In genomic region chr2:36597532-36598377, GRCh38 we compare ENCODE assay signal across 8 cellular contexts. TPM values are rescaled to one million over a fixed set of nuclear protein-coding genes. Genes with fewer than 3 reads are reported as not detected.
A peak's percentile ranks its signal among the peaks of the same experiment; 100 is the strongest.
DNase-seq lines count a peak whose midpoint lies in the region; ATAC-seq and TF ChIP-seq lines count a peak whose summit lies in the region.

Gene FEZ2 (minus strand): TSS chr2:36598168. CDS start chr2:36598142, 26 bp downstream.

- peaks cover 22% of the 10 kb centered on the region for H3K4me1 Mint-ChIP-seq in activated T-helper 2 cell treated with anti-CD3 and anti-CD28 coated beads, Interferon-gamma antibody, Interleukin-2, Interleukin-4, amounts not matched to agents 10 μg/mL and 5 μg/mL and 100 μg/mL, durations not matched to agents 14 hours and 24 hours and 36 hours (ENCODE audit: low read depth)
- peaks cover 32 to 50% (median 40%) of the 10 kb centered on the region in 4 donors for H3K4me1 Mint-ChIP-seq in naive thymus-derived CD8-positive, alpha-beta T cell

- H3K4me3 ChIP-seq in fibroblast of mammary gland (ENCODE audit: control insufficient read depth, low read depth, low read length) = peak within 1 kb of the TSS; percentile 92

- no peaks in the 10 kb centered on the region for H3K27me3 Mint-ChIP-seq in activated T-helper 2 cell treated with anti-CD3 and anti-CD28 coated beads, Interferon-gamma antibody, Interleukin-2, Interleukin-4, amounts not matched to agents 10 μg/mL and 5 μg/mL and 100 μg/mL, durations not matched to agents 14 hours and 24 hours and 36 hours (ENCODE audit: low read depth)
- no peaks in the 10 kb centered on the region for H3K27me3 Mint-ChIP-seq in naive thymus-derived CD8-positive, alpha-beta T cell

- H3K4me3 Mint-ChIP-seq in activated T-helper 2 cell treated with anti-CD3 and anti-CD28 coated beads, Interferon-gamma antibody, Interleukin-2, Interleukin-4, amounts not matched to agents 10 μg/mL and 5 μg/mL and 100 μg/mL, durations not matched to agents 14 hours and 24 hours and 36 hours (ENCODE audit: low read depth) = peak within 1 kb of the TSS; percentile 91
- H3K4me3 Mint-ChIP-seq in naive thymus-derived CD8-positive, alpha-beta T cell = peak within 1 kb of the TSS; percentile 88 to 98 (median 95)

- POLR2A ChIA-PET in naive thymus-derived CD8-positive, alpha-beta T cell (lab: Charles Lee) = interaction anchor here (0.5 kb wide), 1 partner anchor 1802 kb away, joined by 6 read pairs; no protein-coding TSS in a partner anchor

- H3K36me3 Mint-ChIP-seq in activated T-helper 2 cell treated with anti-CD3 and anti-CD28 coated beads, Interferon-gamma antibody, Interleukin-2, Interleukin-4, amounts not matched to agents 10 μg/mL and 5 μg/mL and 100 μg/mL, durations not matched to agents 14 hours and 24 hours and 36 hours (ENCODE audit: low read depth) = peaks cover 9% of the 10 kb centered on the region
- H3K36me3 Mint-ChIP-seq in naive thymus-derived CD8-positive, alpha-beta T cell = peaks cover 0 to 7% (median 0%) of the 10 kb centered on the region in 3 donors

- intact Hi-C loops in activated T-helper 2 cell treated with anti-CD3 and anti-CD28 coated beads, Interferon-gamma antibody, Interleukin-2, Interleukin-4, amounts not matched to agents 10 μg/mL and 5 μg/mL and 100 μg/mL, durations not matched to agents 14 hours and 24 hours and 36 hours (cut with micrococcal nuclease) = loop anchor here (2.0 to 5.0 kb wide), 2 partner anchors 241 to 370 kb away; partner anchors contain the start of gene STRN

- peak within 1 kb of the TSS; percentile 86 for H3K27ac Mint-ChIP-seq in activated T-helper 2 cell treated with anti-CD3 and anti-CD28 coated beads, Interferon-gamma antibody, Interleukin-2, Interleukin-4, amounts not matched to agents 10 μg/mL and 5 μg/mL and 100 μg/mL, durations not matched to agents 14 hours and 24 hours and 36 hours
- H3K27ac Mint-ChIP-seq in naive thymus-derived CD8-positive, alpha-beta T cell = peak within 1 kb of the TSS; percentile 71 to 96 (median 90)

- DNase-seq in DMS53 (lab: John Stamatoyannopoulos, UW) (peak; percentile 81), HuH-7 (ENCODE audit: low spot score) (peak; percentile 71), RPMI7951 (ENCODE audit: low read depth) (peak; percentile 80), fibroblast of mammary gland (ENCODE audit: low read depth) (peak; percentile 67)
- peak; percentile 72 for DNase-seq in activated T-helper 2 cell treated with anti-CD3 and anti-CD28 coated beads, Interferon-gamma antibody, Interleukin-2, Interleukin-4, amounts not matched to agents 10 μg/mL and 5 μg/mL and 100 μg/mL, durations not matched to agents 14 hours and 24 hours and 36 hours (ENCODE audit: low spot score)
- DNase-seq in naive thymus-derived CD8-positive, alpha-beta T cell = peak; percentile 24 to 73 (median 56)
- peak; percentile 69 for DNase-seq in stimulated activated naive CD4-positive, alpha-beta T cell treated with Interleukin-2 at 50 U/mL for 16 hours (lab: John Stamatoyannopoulos, UW)

- no peak for TF ChIP-seq CTCF in fibroblast of mammary gland (conservative IDR thresholded peaks at IDR 0.05; ENCODE audit: control insufficient read depth, insufficient read depth, low read depth, low read length)

- peak; percentile 100 for ATAC-seq in GM21528 (IDR thresholded peaks at IDR 0.05; ENCODE audit: low FRiP score, unreplicated experiment)
- ATAC-seq in naive thymus-derived CD8-positive, alpha-beta T cell = peak; percentile 86 to 89

- H3K9me3 Mint-ChIP-seq in activated T-helper 2 cell treated with anti-CD3 and anti-CD28 coated beads, Interferon-gamma antibody, Interleukin-2, Interleukin-4, amounts not matched to agents 10 μg/mL and 5 μg/mL and 100 μg/mL, durations not matched to agents 14 hours and 24 hours and 36 hours = no peaks in the 10 kb centered on the region
- H3K9me3 Mint-ChIP-seq in naive thymus-derived CD8-positive, alpha-beta T cell = no peaks in the 10 kb centered on the region

RNA-seq across cellular contexts. Expression of gene FEZ2, which starts in this region (rescaled TPM):
- total RNA-seq in RPMI7951 (2014; rRNA removed; shearing (Covaris generic)) = 68.3 and 89.8 TPM in 2 replicates
- total RNA-seq in activated T-helper 2 cell treated with anti-CD3 and anti-CD28 coated beads, Interferon-gamma antibody, Interleukin-2, Interleukin-4, amounts not matched to agents 10 μg/mL and 5 μg/mL and 100 μg/mL, durations not matched to agents 14 hours and 24 hours and 36 hours = 16.3 and 17.6 TPM in 2 replicates
- total RNA-seq in naive thymus-derived CD8-positive, alpha-beta T cell = 10 to 100 TPM; 11.9 to 15.2 TPM
- polyA plus RNA-seq in naive thymus-derived CD8-positive, alpha-beta T cell = 1 to 10 TPM; 1.5 to 2.1 (median 1.5) TPM

Comparison
In these comparisons a context has a peak if more than half of its experiments do, and no peak if none do; other contexts are left out.
1. Peak in every context shown above with its lines: DNase-seq, ATAC-seq and H3K4me3 ChIP-seq.